ENCODE assay signal across 8 cellular contexts in the genomic region with DNA sequence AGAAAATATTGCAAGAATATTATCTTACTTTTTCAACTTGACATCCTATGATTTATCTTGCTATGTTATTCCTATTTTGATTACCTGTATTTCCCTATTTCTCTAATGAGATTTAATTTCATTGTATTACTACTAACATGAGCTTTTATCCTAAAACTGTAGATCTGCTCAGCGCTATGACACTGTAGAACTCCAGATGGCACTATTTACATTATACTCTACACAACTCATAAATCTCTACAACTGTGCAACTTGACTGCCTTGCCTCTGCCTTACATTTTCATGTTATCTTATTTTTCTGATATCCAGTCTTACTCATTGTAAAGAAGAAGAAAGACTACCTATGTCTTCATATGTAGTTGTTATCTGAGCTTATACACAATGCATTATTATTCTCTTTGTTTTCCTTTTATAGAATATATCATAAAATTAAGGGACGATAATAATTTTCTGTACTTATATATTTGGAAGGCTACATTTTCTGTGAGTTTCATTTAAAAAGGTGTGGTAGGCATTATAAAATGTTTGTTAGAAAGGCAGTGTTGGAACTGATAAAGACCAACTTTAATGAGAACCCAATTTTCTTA. TPM values are rescaled to one million over a fixed set of nuclear protein-coding genes. Genes with fewer than 3 reads are reported as not detected.
A peak's percentile ranks its signal among the peaks of the same experiment; 100 is the strongest.
DNase-seq lines count a peak whose midpoint lies in the region; ATAC-seq and TF ChIP-seq lines count a peak whose summit lies in the region.

No MANE protein-coding gene starts in this region.

- H3K9me2 ChIP-seq in SK-N-SH, result no peaks in the 10 kb centered on the region

- no peaks in the 10 kb centered on the region for H3K9me3 ChIP-seq in SK-N-SH

- H3K27ac ChIP-seq in 22Rv1 (no peak overlapping the region), SK-N-SH (ENCODE audit: low read depth in 2 of 2, low read length in 1 of 2) (no peak overlapping the region)

- TF ChIP-seq RAD21 in SK-N-SH (IDR thresholded peaks at IDR 0.05; ENCODE audit: low read length), result peak; percentile 71

- no peak for TF ChIP-seq EP300 in SK-N-SH (IDR thresholded peaks at IDR 0.05; ENCODE audit: borderline replicate concordance in 1 of 2, low read depth in 1 of 2, low read length in 1 of 2)

- H3K36me3 Mint-ChIP-seq in glutamatergic neuron (ENCODE audit: unreplicated experiment), result no peaks in the 10 kb centered on the region
- H3K36me3 Mint-ChIP-seq in stimulated activated memory B cell treated with anti-CD40 and anti-IgM and Interleukin-4, amounts not matched to agents 10 μg/mL and 1 μg/mL and 100 μg/mL, for 72 hours, result peaks cover 24% of the 10 kb centered on the region

- no peaks in the 10 kb centered on the region for H3K9me3 Mint-ChIP-seq in glutamatergic neuron (ENCODE audit: unreplicated experiment)
- H3K9me3 Mint-ChIP-seq in stimulated activated memory B cell treated with anti-CD40 and anti-IgM and Interleukin-4, amounts not matched to agents 10 μg/mL and 1 μg/mL and 100 μg/mL, for 72 hours, result no peaks in the 10 kb centered on the region

- POLR2A ChIA-PET in SK-N-SH (lab: Yijun Ruan, JAX), result no interaction called here

- H4K20me1 ChIP-seq in SK-N-SH (ENCODE audit: insufficient read depth), result no peaks in the 10 kb centered on the region

- no peak overlapping the region for H2AFZ ChIP-seq in SK-N-SH (ENCODE audit: low read depth)

- in situ Hi-C loops in G401 (cut with HindIII; ENCODE audit: low sequenced_read_pairs), result no loop called here

- TF ChIP-seq CTCF in 22Rv1 (IDR thresholded peaks at IDR 0.05) (peak; percentile 83), SK-N-SH (IDR thresholded peaks at IDR 0.05) (peak; percentile 77), glutamatergic neuron (IDR thresholded peaks at IDR 0.05; ENCODE audit: partially characterized antibody, unreplicated experiment) (peak; percentile 38)

- H3K4me1 Mint-ChIP-seq in glutamatergic neuron (ENCODE audit: low read depth, unreplicated experiment), result no peaks in the 10 kb centered on the region
- H3K4me1 Mint-ChIP-seq in stimulated activated memory B cell treated with anti-CD40 and anti-IgM and Interleukin-4, amounts not matched to agents 10 μg/mL and 1 μg/mL and 100 μg/mL, for 72 hours, result no peaks in the 10 kb centered on the region

- CTCF ChIA-PET in SK-N-SH (lab: Yijun Ruan, JAX), result interaction anchor here (0.6 to 2.3 kb wide), 19 partner anchors 9 to 716 kb away, joined by 3 to 8 read pairs (median 4); no protein-coding TSS in a partner anchor

- no peak overlapping the region for H3K4me3 ChIP-seq in Jurkat, Clone E6-1 (ENCODE audit: low read length)
- H3K4me3 ChIP-seq in SK-N-SH (ENCODE audit: low read depth in 2 of 2, low read length in 1 of 2), result no peak overlapping the region

- H3K27me3 Mint-ChIP-seq in glutamatergic neuron (ENCODE audit: unreplicated experiment), result no peaks in the 10 kb centered on the region
- no peaks in the 10 kb centered on the region for H3K27me3 Mint-ChIP-seq in stimulated activated memory B cell treated with anti-CD40 and anti-IgM and Interleukin-4, amounts not matched to agents 10 μg/mL and 1 μg/mL and 100 μg/mL, for 72 hours

- H3K79me2 ChIP-seq in SK-N-SH (ENCODE audit: insufficient read depth), result no peaks in the 10 kb centered on the region

- peaks cover 48 to 58% of the 10 kb centered on the region in 2 experiments for H3K36me3 ChIP-seq in SK-N-SH (replicated peaks in 1 of 2; ENCODE audit: control insufficient read depth in 1 of 2, insufficient read depth in 2 of 2, low read length in 1 of 2)

- no peaks in the 10 kb centered on the region for H3F3A ChIP-seq in SK-N-SH (replicated peaks; ENCODE audit: insufficient read depth)

- no peak overlapping the region for H3K4me2 ChIP-seq in SK-N-SH

- H3K27me3 ChIP-seq in SK-N-SH (ENCODE audit: insufficient read depth), result no peaks in the 10 kb centered on the region

- H3K27ac Mint-ChIP-seq in glutamatergic neuron (ENCODE audit: unreplicated experiment), result no peak overlapping the region
- no peak overlapping the region for H3K27ac Mint-ChIP-seq in stimulated activated memory B cell treated with anti-CD40 and anti-IgM and Interleukin-4, amounts not matched to agents 10 μg/mL and 1 μg/mL and 100 μg/mL, for 72 hours

- WGBS in SK-N-SH (ENCODE audit: low lambda C conversion rate), result 83% methylated on average over 2 of the region's 2 CpGs

- DNase-seq in G401 (ENCODE audit: low spot score), result peak; percentile 36
- peak; percentile 21 for DNase-seq in Jurkat, Clone E6-1 (ENCODE audit: low read depth, low spot score)
- peak; percentile 25 for DNase-seq in SK-N-SH
- DNase-seq in glutamatergic neuron, result no peak
- no peak for DNase-seq in stimulated activated CD4-positive, alpha-beta T cell treated with anti-CD3 and anti-CD28 coated beads, Interleukin-12 subunit alpha, Interleukin-12 subunit beta, amount 100 ng/mL, for 4 hours
- DNase-seq in cortex of kidney (lab: John Stamatoyannopoulos, UW), result no peak

- H3K4me3 Mint-ChIP-seq in glutamatergic neuron (ENCODE audit: unreplicated experiment), result no peak overlapping the region
- no peak overlapping the region for H3K4me3 Mint-ChIP-seq in stimulated activated memory B cell treated with anti-CD40 and anti-IgM and Interleukin-4, amounts not matched to agents 10 μg/mL and 1 μg/mL and 100 μg/mL, for 72 hours

- peaks cover 0 to 7% of the 10 kb centered on the region in 2 experiments; a peak in 2 of 4 replicates for H3K4me1 ChIP-seq in SK-N-SH (ENCODE audit: control insufficient read depth in 1 of 2, insufficient read depth in 2 of 2, low read depth in 1 of 2, low read length in 1 of 2)

- no peak overlapping the region for H3K9ac ChIP-seq in SK-N-SH

- ATAC-seq in stimulated activated memory B cell treated with anti-CD40 and anti-IgM and Interleukin-4, amounts not matched to agents 10 μg/mL and 1 μg/mL and 100 μg/mL, for 72 hours, result no peak

TF ChIP-seq in SK-N-SH, 30 proteins besides CTCF, POLR2A, EP300 and RAD21:
- TF ChIP-seq JUND (IDR thresholded peaks at IDR 0.05), result no peak
- TF ChIP-seq TEAD4 (IDR thresholded peaks at IDR 0.05; ENCODE audit: borderline replicate concordance, insufficient read depth), result no peak
- peak; percentile 65 for TF ChIP-seq SMC3 (IDR thresholded peaks at IDR 0.05; ENCODE audit: low read depth, low read length)

RNA-seq across cellular contexts. Expression of a gene that starts 24.1 kb away (rescaled TPM):
- 92.8 and 117 TPM in 2 replicates for total RNA-seq in G401 (2014; rRNA removed; shearing (Covaris generic))
- 127 TPM for polyA plus RNA-seq in Jurkat, Clone E6-1 (2012; ENCODE audit: insufficient read depth, insufficient read length)
- polyA plus RNA-seq in SK-N-SH (2012; rRNA removed), result 29.2 and 34.5 TPM in 2 replicates
- 46.8 and 61.1 TPM in 2 replicates for polyA plus RNA-seq in SK-N-SH (2012; cell fraction: cytosol; rRNA removed)
- 15.2 and 26.9 TPM in 2 replicates for polyA plus RNA-seq in SK-N-SH (2012; cell fraction: nucleus; rRNA removed)
- total RNA-seq in glutamatergic neuron (ENCODE audit: unreplicated experiment), result 7.1 TPM

RNA-seq across cellular contexts. Expression of a gene that starts 24.2 kb away (rescaled TPM):
- 27.8 and 51.0 TPM in 2 replicates for total RNA-seq in G401 (2014; rRNA removed; shearing (Covaris generic))
- 29.2 TPM for polyA plus RNA-seq in Jurkat, Clone E6-1 (2012; ENCODE audit: insufficient read depth, insufficient read length)
- polyA plus RNA-seq in SK-N-SH (2012; rRNA removed), result 3.1 and 3.9 TPM in 2 replicates
- polyA plus RNA-seq in SK-N-SH (2012; cell fraction: cytosol; rRNA removed), result 5.3 and 6.9 TPM in 2 replicates
- polyA plus RNA-seq in SK-N-SH (2012; cell fraction: nucleus; rRNA removed), result 2.8 and 4.6 TPM in 2 replicates
- 6.3 TPM for total RNA-seq in glutamatergic neuron (ENCODE audit: unreplicated experiment)

RNA-seq across cellular contexts. Expression of a gene that starts 34.0 kb away (rescaled TPM):
- 28.6 and 54.0 TPM in 2 replicates for total RNA-seq in G401 (2014; rRNA removed; shearing (Covaris generic))
- 64.1 TPM for polyA plus RNA-seq in Jurkat, Clone E6-1 (2012; ENCODE audit: insufficient read depth, insufficient read length)
- 28.5 and 32.0 TPM in 2 replicates for polyA plus RNA-seq in SK-N-SH (2012; rRNA removed)
- 36.2 and 43.6 TPM in 2 replicates for polyA plus RNA-seq in SK-N-SH (2012; cell fraction: cytosol; rRNA removed)
- polyA plus RNA-seq in SK-N-SH (2012; cell fraction: nucleus; rRNA removed), result 11.4 and 21.4 TPM in 2 replicates
- 35.1 TPM for total RNA-seq in glutamatergic neuron (ENCODE audit: unreplicated experiment)

Comparison
In these comparisons a context has a peak if more than half of its experiments do, and no peak if none do; other contexts are left out.
1. DNase-seq: peak in G401 (single experiment), Jurkat, Clone E6-1 (single experiment) and SK-N-SH (single experiment); none in glutamatergic neuron (single experiment), stimulated activated CD4-positive, alpha-beta T cell treated with anti-CD3 and anti-CD28 coated beads, Interleukin-12 subunit alpha, Interleukin-12 subunit beta, amount 100 ng/mL, for 4 hours (single experiment) and cortex of kidney (single experiment).
2. RNA of a gene that starts 24.1 kb away (total RNA-seq): 92.8 to 117 TPM in G401; 7.1 TPM in glutamatergic neuron (single experiment); every median in the first group is over 10 times any median in the second.
3. Peak in every context shown above with its lines, with median percentiles within 50 percentile points of each other: CTCF ChIP-seq.